In genomic region chr2:230124792-230125452, GRCh38 we compare ENCODE assay signal across 8 cellular contexts. TPM values are rescaled to one million over a fixed set of nuclear protein-coding genes. Genes with fewer than 3 reads are reported as not detected.
A peak's percentile ranks its signal among the peaks of the same experiment; 100 is the strongest.
DNase-seq lines count a peak whose midpoint lies in the region; ATAC-seq and TF ChIP-seq lines count a peak whose summit lies in the region.

No MANE protein-coding gene starts in this region.

- no peaks in the 10 kb centered on the region for H3K36me3 Mint-ChIP-seq in activated CD8-positive, alpha-beta T cell treated with anti-CD3 and anti-CD28 coated beads for 36 hours (ENCODE audit: low read depth)
- no peaks in the 10 kb centered on the region for H3K36me3 Mint-ChIP-seq in stimulated activated memory B cell treated with anti-CD40 and anti-IgM and Interleukin-4, amounts not matched to agents 10 μg/mL and 1 μg/mL and 100 μg/mL, for 72 hours

- H3K4me3 Mint-ChIP-seq in activated CD8-positive, alpha-beta T cell treated with anti-CD3 and anti-CD28 coated beads for 36 hours = peak overlapping the region; percentile 27
- H3K4me3 Mint-ChIP-seq in stimulated activated memory B cell treated with anti-CD40 and anti-IgM and Interleukin-4, amounts not matched to agents 10 μg/mL and 1 μg/mL and 100 μg/mL, for 72 hours = peak overlapping the region; percentile 28

- TF ChIP-seq CTCF in activated CD8-positive, alpha-beta T cell treated with anti-CD3 and anti-CD28 coated beads for 36 hours (IDR thresholded peaks at IDR 0.05) = no peak

- DNase-seq in GM19240 (ENCODE audit: insufficient read length, low spot score) (peak; percentile 11), cortex of kidney (lab: John Stamatoyannopoulos, UW) (no peak), T1000 (lab: John Stamatoyannopoulos, UW) (no peak), NCI-H1105 treated with DMSO at 0.1 percent for 48 hours (lab: John Stamatoyannopoulos, UW) (no peak), cerebellum (ENCODE audit: low spot score) (no peak)
- DNase-seq in activated CD8-positive, alpha-beta T cell treated with anti-CD3 and anti-CD28 coated beads for 36 hours = peak; percentile 27

- H3K27me3 Mint-ChIP-seq in activated CD8-positive, alpha-beta T cell treated with anti-CD3 and anti-CD28 coated beads for 36 hours = no peaks in the 10 kb centered on the region
- no peaks in the 10 kb centered on the region for H3K27me3 Mint-ChIP-seq in stimulated activated memory B cell treated with anti-CD40 and anti-IgM and Interleukin-4, amounts not matched to agents 10 μg/mL and 1 μg/mL and 100 μg/mL, for 72 hours

- ATAC-seq in HG03442 (IDR thresholded peaks at IDR 0.05; ENCODE audit: unreplicated experiment) = peak; percentile 80
- peak; percentile 71 for ATAC-seq in activated CD8-positive, alpha-beta T cell treated with anti-CD3 and anti-CD28 coated beads for 36 hours
- peak; percentile 82 for ATAC-seq in stimulated activated memory B cell treated with anti-CD40 and anti-IgM and Interleukin-4, amounts not matched to agents 10 μg/mL and 1 μg/mL and 100 μg/mL, for 72 hours

- POLR2A ChIA-PET in activated CD8-positive, alpha-beta T cell treated with anti-CD3 and anti-CD28 coated beads for 36 hours (lab: Charles Lee) = no interaction called here

- intact Hi-C loops in activated CD8-positive, alpha-beta T cell treated with anti-CD3 and anti-CD28 coated beads for 36 hours (cut with micrococcal nuclease) = no loop called here

- H3K9me3 Mint-ChIP-seq in activated CD8-positive, alpha-beta T cell treated with anti-CD3 and anti-CD28 coated beads for 36 hours = peaks cover 5% of the 10 kb centered on the region
- peaks cover 8% of the 10 kb centered on the region for H3K9me3 Mint-ChIP-seq in stimulated activated memory B cell treated with anti-CD40 and anti-IgM and Interleukin-4, amounts not matched to agents 10 μg/mL and 1 μg/mL and 100 μg/mL, for 72 hours

- no peak overlapping the region for H3K27ac Mint-ChIP-seq in activated CD8-positive, alpha-beta T cell treated with anti-CD3 and anti-CD28 coated beads for 36 hours
- H3K27ac Mint-ChIP-seq in stimulated activated memory B cell treated with anti-CD40 and anti-IgM and Interleukin-4, amounts not matched to agents 10 μg/mL and 1 μg/mL and 100 μg/mL, for 72 hours = peak overlapping the region; percentile 55

- CTCF ChIA-PET in activated CD8-positive, alpha-beta T cell treated with anti-CD3 and anti-CD28 coated beads for 36 hours (lab: Charles Lee) = interaction anchor here (1.3 to 1.6 kb wide), 2 partner anchors 7 to 117 kb away, joined by 3 to 5 read pairs; no protein-coding TSS in a partner anchor

- H3K4me1 Mint-ChIP-seq in activated CD8-positive, alpha-beta T cell treated with anti-CD3 and anti-CD28 coated beads for 36 hours (ENCODE audit: low read depth) = peaks cover 14% of the 10 kb centered on the region
- H3K4me1 Mint-ChIP-seq in stimulated activated memory B cell treated with anti-CD40 and anti-IgM and Interleukin-4, amounts not matched to agents 10 μg/mL and 1 μg/mL and 100 μg/mL, for 72 hours = peaks cover 20% of the 10 kb centered on the region

RNA-seq across cellular contexts. Expression of gene SLC16A14, which starts 56.2 kb away (rescaled TPM):
- 1 to 10 TPM; 1.5 to 2.3 TPM for total RNA-seq in activated CD8-positive, alpha-beta T cell treated with anti-CD3 and anti-CD28 coated beads for 36 hours
- 52.7 TPM for total RNA-seq in cerebellum

Comparison
In these comparisons a context has a peak if more than half of its experiments do, and no peak if none do; other contexts are left out.
1. DNase-seq: peak in GM19240 (single experiment) and activated CD8-positive, alpha-beta T cell treated with anti-CD3 and anti-CD28 coated beads for 36 hours (single experiment); none in cortex of kidney (single experiment), T1000 (single experiment), NCI-H1105 treated with DMSO at 0.1 percent for 48 hours (single experiment) and cerebellum (single experiment).
2. RNA of gene SLC16A14, which starts 56.2 kb away (total RNA-seq): 52.7 TPM in cerebellum (single experiment); 1.5 to 2.3 TPM in activated CD8-positive, alpha-beta T cell treated with anti-CD3 and anti-CD28 coated beads for 36 hours; every median in the first group is over 10 times any median in the second.
3. Peak in every context shown above with its lines, with median percentiles within 50 percentile points of each other: ATAC-seq.